ENCODE assay signal across 11 cellular contexts in the genomic region with DNA sequence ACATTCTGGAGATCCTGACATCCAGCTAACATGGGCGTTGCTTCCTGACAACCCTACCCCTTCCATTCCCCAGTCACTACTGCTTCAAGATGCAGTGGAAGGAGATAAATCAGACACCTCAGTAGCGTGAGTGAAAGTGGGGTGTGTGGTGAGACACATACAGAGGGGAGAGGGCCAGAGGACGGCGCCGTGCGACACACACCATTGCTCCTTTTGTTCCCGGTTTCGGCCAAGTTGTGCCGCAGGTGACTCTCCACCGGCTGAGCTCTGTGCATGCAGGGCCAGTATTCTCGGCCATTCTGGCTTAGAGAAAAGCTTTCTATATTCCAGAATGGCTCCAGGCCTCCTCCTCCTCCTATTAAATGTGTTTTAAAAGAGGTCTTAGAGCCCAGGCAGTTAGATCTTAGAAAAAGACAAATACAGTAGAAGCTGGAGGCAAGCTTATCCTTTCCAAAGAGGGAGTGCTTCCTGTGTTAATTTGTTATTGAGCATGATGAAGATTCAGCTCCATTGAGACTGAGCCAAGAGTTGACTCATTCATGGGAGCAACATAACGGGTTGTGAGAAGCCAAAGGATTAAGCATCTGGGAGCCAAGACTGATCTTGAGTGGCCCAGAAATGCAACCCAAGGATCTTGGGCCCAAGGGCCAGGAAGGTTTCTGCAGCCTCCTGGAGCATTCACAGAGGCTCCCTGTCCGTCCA. TPM values are rescaled to one million over a fixed set of nuclear protein-coding genes. Genes with fewer than 3 reads are reported as not detected.
DNase-seq lines count a peak whose midpoint lies in the region; ATAC-seq and TF ChIP-seq lines count a peak whose summit lies in the region.
"Had no signal": no experiment of that assay in that cellular context is flagged by ENCODE, and none has a peak within 500 bp of the region (broad histone marks: within the 10 kb centered on the region; RNA-seq: fewer than 3 reads in every experiment).

No MANE protein-coding gene starts in this region.

- H3K27me3 ChIP-seq in left lung = no peaks in the 10 kb centered on the region
- no peaks in the 10 kb centered on the region for H3K27me3 ChIP-seq in gastrocnemius medialis
- no peaks in the 10 kb centered on the region for H3K27me3 ChIP-seq in right lobe of liver

- 69% methylated on average over 7 of the region's 13 CpGs for WGBS in right lobe of liver (ENCODE audit: insufficient coverage, low coverage, low lambda C conversion rate, missing lambda C conversion rate)

- in situ Hi-C loops in gastrocnemius medialis (cut with MboI; ENCODE audit: low sequenced_read_pairs in 4 of 4) = no loop called here

- H3K36me3 ChIP-seq in left lung (no peaks in the 10 kb centered on the region), gastrocnemius medialis (no peaks in the 10 kb centered on the region), right lobe of liver (no peaks in the 10 kb centered on the region)

- ATAC-seq in left lung (peak; percentile 67), gastrocnemius medialis (no peak), right lobe of liver (no peak)
- ATAC-seq: activated CD8-positive, alpha-beta T cell treated with anti-CD3 and anti-CD28 coated beads, Interleukin-2, amount 10 ng/mL, durations not matched to agents 7 days and 5 days had no signal

- TF ChIP-seq CTCF in left lung (IDR thresholded peaks at IDR 0.05) (no peak), gastrocnemius medialis (IDR thresholded peaks at IDR 0.05 in 4 of 5, conservative IDR thresholded peaks at IDR 0.05 in 1 of 5) (no peak), right lobe of liver (IDR thresholded peaks at IDR 0.05) (no peak)

- peak; percentile 46 for DNase-seq in AG08396 (ENCODE audit: low spot score)
- peak; percentile 20 for DNase-seq in NCI-H226
- DNase-seq in dermis blood vessel endothelial cell = peak; percentile 36
- no peak for DNase-seq in left lung
- no peak for DNase-seq in gastrocnemius medialis
- DNase-seq in right lobe of liver = no peak
- no peak for DNase-seq in T-helper 9 cell
- DNase-seq in NCI-H1092 treated with DMSO at 0.1 percent for 48 hours (lab: John Stamatoyannopoulos, UW) = no peak
- DNase-seq: activated CD8-positive, alpha-beta T cell treated with anti-CD3 and anti-CD28 coated beads, Interleukin-2, amount 10 ng/mL, durations not matched to agents 7 days and 5 days; MM.1S had no signal

- H3K27ac ChIP-seq in left lung = no peak overlapping the region
- no peak overlapping the region for H3K27ac ChIP-seq in gastrocnemius medialis
- no peak overlapping the region for H3K27ac ChIP-seq in right lobe of liver
- H3K27ac ChIP-seq: HL-60 had no signal

- H3K9me3 ChIP-seq in left lung = no peaks in the 10 kb centered on the region
- no peaks in the 10 kb centered on the region for H3K9me3 ChIP-seq in gastrocnemius medialis
- no peaks in the 10 kb centered on the region for H3K9me3 ChIP-seq in right lobe of liver

- TF ChIP-seq POLR2A in gastrocnemius medialis (IDR thresholded peaks at IDR 0.05) = no peak
- TF ChIP-seq POLR2A in right lobe of liver (IDR thresholded peaks at IDR 0.05) = no peak

- no peak overlapping the region for H3K4me3 ChIP-seq in left lung
- H3K4me3 ChIP-seq in gastrocnemius medialis = no peak overlapping the region
- no peak overlapping the region for H3K4me3 ChIP-seq in right lobe of liver

- H3K4me1 ChIP-seq in left lung (no peaks in the 10 kb centered on the region), gastrocnemius medialis (no peaks in the 10 kb centered on the region), right lobe of liver (no peaks in the 10 kb centered on the region)

- intact Hi-C loops in left lung (cut with DNase I) = no loop called here
- intact Hi-C loops in gastrocnemius medialis (cut with DNase I; ENCODE audit: low total_unique reads) = no loop called here
- intact Hi-C loops in right lobe of liver (cut with DNase I) = no loop called here

RNA-seq across cellular contexts. Expression of gene PDE9A, which starts 42.1 kb away (rescaled TPM):
- 1.9 and 3.5 TPM in 2 replicates for total RNA-seq in dermis blood vessel endothelial cell
- total RNA-seq in left lung = 1 to 10 TPM; 5.1 to 9.6 TPM
- 1 to 10 TPM; 1.4 to 4.5 (median 1.8) TPM for total RNA-seq in gastrocnemius medialis
- total RNA-seq in right lobe of liver = 1 to 10 TPM; 1.1 to 5.9 (median 3.3) TPM

Comparison
In these comparisons a context has a peak if more than half of its experiments do, and no peak if none do; other contexts are left out.
1. DNase-seq: peak in AG08396 (single experiment), NCI-H226 (single experiment) and dermis blood vessel endothelial cell (single experiment); none in left lung (0 of 2), gastrocnemius medialis (0 of 2), right lobe of liver (0 of 3), T-helper 9 cell (single experiment) and NCI-H1092 treated with DMSO at 0.1 percent for 48 hours (single experiment).